In genomic region chr13:71867101-71867814, GRCh38 we compare ENCODE assay signal across 9 cellular contexts. TPM values are rescaled to one million over a fixed set of nuclear protein-coding genes. Genes with fewer than 3 reads are reported as not detected.
DNase-seq lines count a peak whose midpoint lies in the region; ATAC-seq and TF ChIP-seq lines count a peak whose summit lies in the region.
"Had no signal": no experiment of that assay in that cellular context is flagged by ENCODE, and none has a peak within 500 bp of the region (broad histone marks: within the 10 kb centered on the region; RNA-seq: fewer than 3 reads in every experiment).

TSS of gene DACH1 (minus strand) at chr13:71867204.

- peak within 1 kb of the TSS; percentile 61 for H2AFZ ChIP-seq in DND-41 (ENCODE audit: low read depth, low read length)

- H3K4me3 ChIP-seq in DND-41 (ENCODE audit: low read depth in 1 of 2, low read length in 2 of 2), result peak within 1 kb of the TSS; percentile 21 to 60; a peak in 3 of 4 replicates
- H3K4me3 ChIP-seq in WERI-Rb-1 (ENCODE audit: low read depth, low read length), result peak within 1 kb of the TSS; percentile 96
- peak within 1 kb of the TSS; percentile 62 for H3K4me3 ChIP-seq in fibroblast of pulmonary artery (replicated peaks; ENCODE audit: low read depth, low read length)
- H3K4me3 ChIP-seq in naive thymus-derived CD4-positive, alpha-beta T cell (ENCODE audit: low read length), result peak within 1 kb of the TSS; percentile 27
- peak within 1 kb of the TSS; percentile 19 to 34 for H3K4me3 ChIP-seq in aorta (ENCODE audit: low read length in 2 of 2)

- peaks cover 12 to 37% (median 32%) of the 10 kb centered on the region in 7 donors for H3K4me1 Mint-ChIP-seq in naive thymus-derived CD4-positive, alpha-beta T cell

- DNase-seq in DND-41 (peak; percentile 54), HEK293T (ENCODE audit: extremely low spot score) (peak; percentile 90), NCI-H1436 treated with DMSO at 0.1 percent for 48 hours (lab: John Stamatoyannopoulos, UW) (peak; percentile 23), WERI-Rb-1 (peak; percentile 70), fibroblast of pulmonary artery (ENCODE audit: low read depth) (peak; percentile 68), aorta (peak; percentile 42 to 66)
- DNase-seq in naive thymus-derived CD4-positive, alpha-beta T cell, result peak in 7 of 9 donors; percentile 0 to 53 (median 25)
- no peak for DNase-seq in activated CD4-positive, CD25-positive, alpha-beta regulatory T cell treated with anti-CD3 and anti-CD28 coated beads, Interleukin-2, amount 50 U/mL, for 72 hours

- intact Hi-C loops in naive thymus-derived CD4-positive, alpha-beta T cell (cut with micrococcal nuclease), result no loop called here
- intact Hi-C loops in aorta (cut with DNase I), result no loop called here

- TF ChIP-seq CTCF in DND-41 (IDR thresholded peaks at IDR 0.05; ENCODE audit: borderline replicate concordance, extremely low read depth, low read length, poor library complexity, severe bottlenecking) (no peak), WERI-Rb-1 (IDR thresholded peaks at IDR 0.05; ENCODE audit: low read depth, low read length) (no peak), fibroblast of pulmonary artery (IDR thresholded peaks at IDR 0.05; ENCODE audit: low read length, missing control alignments) (no peak)

- peak within 1 kb of the TSS; percentile 75 to 93 (median 84) for H3K4me3 Mint-ChIP-seq in naive thymus-derived CD4-positive, alpha-beta T cell

- WGBS in aorta, 2 donors, result 2% methylated on average over 31 of the region's 31 CpGs

- CTCF ChIA-PET in HEK293T (lab: Yijun Ruan, JAX), result interaction anchor here (0.5 to 1.6 kb wide), 4 partner anchors 12 to 971 kb away, joined by 3 to 10 read pairs (median 4); no protein-coding TSS in a partner anchor
- CTCF ChIA-PET in naive thymus-derived CD4-positive, alpha-beta T cell (lab: Charles Lee), result no interaction called here

- no peaks in the 10 kb centered on the region for H3K9me3 ChIP-seq in DND-41 (ENCODE audit: insufficient read depth, low read length, severe bottlenecking)
- no peaks in the 10 kb centered on the region for H3K9me3 ChIP-seq in WERI-Rb-1 (ENCODE audit: severe bottlenecking)
- no peaks in the 10 kb centered on the region for H3K9me3 ChIP-seq in naive thymus-derived CD4-positive, alpha-beta T cell (ENCODE audit: control insufficient read depth in 2 of 3, low read length in 3 of 3)
- H3K9me3 ChIP-seq in aorta (ENCODE audit: control insufficient read depth, low read length), result no peaks in the 10 kb centered on the region

- H3K27me3 ChIP-seq in DND-41 (ENCODE audit: insufficient read depth, low read length, poor library complexity) (peaks cover 17% of the 10 kb centered on the region), WERI-Rb-1 (ENCODE audit: insufficient read depth, low read depth, severe bottlenecking) (no peaks in the 10 kb centered on the region), aorta (ENCODE audit: control insufficient read depth in 1 of 2, insufficient read depth in 2 of 2, low read length in 1 of 2) (no peaks in the 10 kb centered on the region)
- peaks cover 0 to 8% of the 10 kb centered on the region in 2 donors for H3K27me3 ChIP-seq in naive thymus-derived CD4-positive, alpha-beta T cell (ENCODE audit: control insufficient read depth in 2 of 2, insufficient read depth in 2 of 2, low read length in 2 of 2)

- peak within 1 kb of the TSS; percentile 74 for H3K4me2 ChIP-seq in DND-41 (ENCODE audit: insufficient read depth, low read length)

- H3K9ac ChIP-seq in DND-41 (ENCODE audit: low read depth, low read length), result peak within 1 kb of the TSS; percentile 45

- H3K36me3 Mint-ChIP-seq in naive thymus-derived CD4-positive, alpha-beta T cell, result peaks cover 0 to 4% (median 0%) of the 10 kb centered on the region in 5 donors

- peaks cover 48 to 82% (median 52%) of the 10 kb centered on the region in 5 donors for H3K27me3 Mint-ChIP-seq in naive thymus-derived CD4-positive, alpha-beta T cell

- no peaks in the 10 kb centered on the region for H4K20me1 ChIP-seq in DND-41 (ENCODE audit: insufficient read depth, low read length)

- peaks cover 0 to 6% (median 0%) of the 10 kb centered on the region in 11 donors for H3K9me3 Mint-ChIP-seq in naive thymus-derived CD4-positive, alpha-beta T cell

- peak; percentile 89 for ATAC-seq in DND-41 (ENCODE audit: insufficient read depth, low read depth)
- ATAC-seq in naive thymus-derived CD4-positive, alpha-beta T cell, result peak; percentile 66
- ATAC-seq in aorta (ENCODE audit: low FRiP score), result peak; percentile 48

- no peak within 1 kb of the TSS for H3K27ac ChIP-seq in DND-41 (ENCODE audit: low read length)
- H3K27ac ChIP-seq in WERI-Rb-1, result peak within 1 kb of the TSS; percentile 79
- no peak within 1 kb of the TSS for H3K27ac ChIP-seq in naive thymus-derived CD4-positive, alpha-beta T cell (ENCODE audit: low read depth, low read length)
- no peak within 1 kb of the TSS for H3K27ac ChIP-seq in aorta (ENCODE audit: low read depth in 1 of 2, low read length in 2 of 2)

- H3K36me3 ChIP-seq in DND-41 (ENCODE audit: insufficient read depth, low read length) (no peaks in the 10 kb centered on the region), WERI-Rb-1 (peaks cover 6% of the 10 kb centered on the region; the same call in 1 of the 2 replicates), aorta (ENCODE audit: control insufficient read depth in 1 of 2, insufficient read depth in 2 of 2, low read length in 1 of 2) (no peaks in the 10 kb centered on the region)
- no peaks in the 10 kb centered on the region for H3K36me3 ChIP-seq in naive thymus-derived CD4-positive, alpha-beta T cell (ENCODE audit: control insufficient read depth in 2 of 3, insufficient read depth in 3 of 3, low read length in 3 of 3)

- H3K79me2 ChIP-seq in DND-41 (ENCODE audit: insufficient read depth, low read length), result no peaks in the 10 kb centered on the region

- H3K27ac Mint-ChIP-seq in naive thymus-derived CD4-positive, alpha-beta T cell, result peak within 1 kb of the TSS in 4 of 9 donors; percentile 42 to 71 (median 64)

- H3K4me1 ChIP-seq in DND-41 (ENCODE audit: insufficient read depth, low read length) (peaks cover 16% of the 10 kb centered on the region), aorta (ENCODE audit: control insufficient read depth in 1 of 2, insufficient read depth in 2 of 2, low read length in 2 of 2) (no peaks in the 10 kb centered on the region)
- H3K4me1 ChIP-seq in naive thymus-derived CD4-positive, alpha-beta T cell (ENCODE audit: control insufficient read depth in 2 of 2, insufficient read depth in 2 of 2, low read length in 2 of 2), result peaks cover 0 to 10% of the 10 kb centered on the region in 2 donors

- POLR2A ChIA-PET in HEK293T (lab: Yijun Ruan, JAX), result interaction anchor here (0.6 to 2.1 kb wide), 41 partner anchors 10 to 249 kb away, joined by 3 to 21 read pairs (median 4); no protein-coding TSS in a partner anchor
- POLR2A ChIA-PET in naive thymus-derived CD4-positive, alpha-beta T cell (lab: Charles Lee), result interaction anchor here (0.5 kb wide), 1 partner anchor 51 kb away, joined by 3 read pairs; no protein-coding TSS in a partner anchor

TF ChIP-seq in HEK293T, 16 proteins besides CTCF, POLR2A, EP300 and RAD21:
- TF ChIP-seq SP1 (IDR thresholded peaks at IDR 0.05), result no peak
- TF ChIP-seq BHLHE40 (IDR thresholded peaks at IDR 0.05; ENCODE audit: borderline replicate concordance), result no peak
- TF ChIP-seq FOXM1 (IDR thresholded peaks at IDR 0.05; ENCODE audit: borderline replicate concordance), result 0 out of 2 replicates have a peak, but pooled peaks have one; percentile 39
- TF ChIP-seq SUZ12 (IDR thresholded peaks at IDR 0.05), result no peak
- peak; percentile 89; the same call in 1 of the 2 replicates for TF ChIP-seq FOXK2 (IDR thresholded peaks at IDR 0.05)
- TF ChIP-seq FOXA1 (IDR thresholded peaks at IDR 0.05), result no peak
- TF ChIP-seq NFRKB (IDR thresholded peaks at IDR 0.05), result no peak
- TF ChIP-seq ZNF384 (IDR thresholded peaks at IDR 0.05), result no peak
- no peak; the same call in 1 of the 2 replicates for TF ChIP-seq LEF1 (IDR thresholded peaks at IDR 0.05; ENCODE audit: borderline replicate concordance)
- TF ChIP-seq CTBP1 (IDR thresholded peaks at IDR 0.05; ENCODE audit: borderline replicate concordance), result peak; percentile 33; the same call in 1 of the 2 replicates
- TF ChIP-seq, protein P1, sequence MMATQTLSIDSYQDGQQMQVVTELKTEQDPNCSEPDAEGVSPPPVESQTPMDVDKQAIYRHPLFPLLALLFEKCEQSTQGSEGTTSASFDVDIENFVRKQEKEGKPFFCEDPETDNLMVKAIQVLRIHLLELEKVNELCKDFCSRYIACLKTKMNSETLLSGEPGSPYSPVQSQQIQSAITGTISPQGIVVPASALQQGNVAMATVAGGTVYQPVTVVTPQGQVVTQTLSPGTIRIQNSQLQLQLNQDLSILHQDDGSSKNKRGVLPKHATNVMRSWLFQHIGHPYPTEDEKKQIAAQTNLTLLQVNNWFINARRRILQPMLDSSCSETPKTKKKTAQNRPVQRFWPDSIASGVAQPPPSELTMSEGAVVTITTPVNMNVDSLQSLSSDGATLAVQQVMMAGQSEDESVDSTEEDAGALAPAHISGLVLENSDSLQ (IDR thresholded peaks at IDR 0.05), result peak; percentile 79
- TF ChIP-seq TARDBP (IDR thresholded peaks at IDR 0.05), result no peak
- no peak for TF ChIP-seq HDGF (IDR thresholded peaks at IDR 0.05; ENCODE audit: borderline replicate concordance)
- TF ChIP-seq ARNT (IDR thresholded peaks at IDR 0.05), result peak; percentile 59
- peak; percentile 18; the same call in 1 of the 2 replicates for TF ChIP-seq ELF4 (IDR thresholded peaks at IDR 0.05)
- peak; percentile 73 for TF ChIP-seq L3MBTL2 (conservative IDR thresholded peaks at IDR 0.05)

RNA-seq across cellular contexts. Expression of gene DACH1, which starts in this region (rescaled TPM):
- 1 to 10 TPM in 1 of 5 experiments, under 1 TPM in 3, not detected in 1; 0.49 to 1.7 (median 0.58) TPM for total RNA-seq in naive thymus-derived CD4-positive, alpha-beta T cell
- under 1 TPM; 0.20 to 0.66 TPM for polyA plus RNA-seq in naive thymus-derived CD4-positive, alpha-beta T cell
- total RNA-seq in aorta, result 1 to 10 TPM in 1 of 2 donors, under 1 TPM in 1; 0.32 to 5.4 TPM
- under 1 TPM in 1 of 2 donors, not detected in 1; 0.50 TPM for polyA plus RNA-seq in aorta
- total RNA-seq: activated CD8-positive, alpha-beta memory T cell treated with anti-CD3 and anti-CD28 coated beads for 36 hours had no signal

Comparison
In these comparisons a context has a peak if more than half of its experiments do, and no peak if none do; other contexts are left out.
1. H3K4me3 ChIP-seq: peak in every context shown above with its lines; median percentile 96 in WERI-Rb-1; 62 in fibroblast of pulmonary artery; 40 in DND-41; 27 in naive thymus-derived CD4-positive, alpha-beta T cell; 26 in aorta.